In genomic region chr11:59185412-59185811, GRCh38 we compare ENCODE assay signal across 21 cellular contexts. TPM values are rescaled to one million over a fixed set of nuclear protein-coding genes. Genes with fewer than 3 reads are reported as not detected.
DNase-seq lines count a peak whose midpoint lies in the region; ATAC-seq and TF ChIP-seq lines count a peak whose summit lies in the region.
"Had no signal": no experiment of that assay in that cellular context is flagged by ENCODE, and none has a peak within 500 bp of the region (broad histone marks: within the 10 kb centered on the region; RNA-seq: fewer than 3 reads in every experiment).

No MANE protein-coding gene starts in this region.

- H3K4me1 Mint-ChIP-seq in Caco-2 (ENCODE audit: low read depth, unreplicated experiment) (peaks cover 46% of the 10 kb centered on the region), brain (peaks cover 79% of the 10 kb centered on the region), progenitor cell of endocrine pancreas (ENCODE audit: low read depth) (peaks cover 42% of the 10 kb centered on the region)

- H3K9me3 Mint-ChIP-seq in Caco-2 (ENCODE audit: unreplicated experiment) (no peaks in the 10 kb centered on the region), brain (peaks cover 0 to under 1% (median 0%) of the 10 kb centered on the region in 5 experiments), progenitor cell of endocrine pancreas (ENCODE audit: low read depth) (no peaks in the 10 kb centered on the region)

- H3K27ac ChIP-seq in lower lobe of right lung = peak overlapping the region; percentile 63
- H3K27ac ChIP-seq: BLaER1 treated with 17β-estradiol and CSF1 and Interleukin-3, amounts not matched to agents 10 nM and 100 nM had no signal

- no peaks in the 10 kb centered on the region for H3K9me3 ChIP-seq in Caco-2
- H3K9me3 ChIP-seq in lower lobe of right lung = no peaks in the 10 kb centered on the region
- H3K9me3 ChIP-seq: heart left ventricle had no signal

- H3K4me1 ChIP-seq in Caco-2 (peaks cover 75% of the 10 kb centered on the region), lower lobe of right lung (peaks cover 79% of the 10 kb centered on the region)

- peaks cover 93% of the 10 kb centered on the region for H3K36me3 Mint-ChIP-seq in Caco-2 (ENCODE audit: insufficient read depth, unreplicated experiment)
- H3K36me3 Mint-ChIP-seq in brain = peaks cover 86% of the 10 kb centered on the region
- H3K36me3 Mint-ChIP-seq in progenitor cell of endocrine pancreas (ENCODE audit: insufficient read depth) = peaks cover 51% of the 10 kb centered on the region

- ATAC-seq in lower lobe of right lung (peak in 1 of 2 donors; percentile 22), HG03196 (IDR thresholded peaks at IDR 0.05; ENCODE audit: unreplicated experiment) (no peak)
- ATAC-seq: activated CD4-positive, CD25-positive, alpha-beta regulatory T cell treated with anti-CD3 and anti-CD28 coated beads, Interleukin-2, amount 50 U/mL, for 24 hours had no signal

- CTCF ChIA-PET in Caco-2 (lab: Charles Lee) = interaction anchor here (0.8 to 5.9 kb wide), 12 partner anchors 13 to 127 kb away, joined by 3 to 304 read pairs (median 8); partner anchors contain the start of genes DTX4 and FAM111A

- intact Hi-C loops in Caco-2 (cut with micrococcal nuclease; ENCODE audit: unreplicated experiment) = no loop called here
- intact Hi-C loops in lower lobe of right lung (cut with DNase I) = no loop called here

- H3K4me3 ChIP-seq in Caco-2 (ENCODE audit: low read depth, low read length) (peak overlapping the region; percentile 13), lower lobe of right lung (no peak overlapping the region)
- H3K4me3 ChIP-seq: BLaER1 treated with 17β-estradiol and CSF1 and Interleukin-3, amounts not matched to agents 10 nM and 100 nM; heart left ventricle had no signal

- H3K36me3 ChIP-seq in Caco-2 (ENCODE audit: control insufficient read depth, insufficient read depth, low read length) = peaks cover 25% of the 10 kb centered on the region
- peaks cover 20% of the 10 kb centered on the region for H3K36me3 ChIP-seq in lower lobe of right lung

- H3K27ac Mint-ChIP-seq in Caco-2 (ENCODE audit: unreplicated experiment) (peak overlapping the region; percentile 93), brain (peak overlapping the region; percentile 86 to 95 (median 92)), progenitor cell of endocrine pancreas (peak overlapping the region; percentile 97)

- no peaks in the 10 kb centered on the region for H3K27me3 Mint-ChIP-seq in Caco-2 (ENCODE audit: insufficient read depth, unreplicated experiment)
- no peaks in the 10 kb centered on the region for H3K27me3 Mint-ChIP-seq in brain
- H3K27me3 Mint-ChIP-seq in progenitor cell of endocrine pancreas = no peaks in the 10 kb centered on the region

- POLR2A ChIA-PET in Caco-2 (lab: Charles Lee) = interaction anchor here (0.5 to 2.7 kb wide), 4 partner anchors 10 to 368 kb away, joined by 5 to 69 read pairs (median 31); partner anchors contain the start of genes DTX4 and FAM111B

- DNase-seq in Caco-2 (no peak), lower lobe of right lung (no peak), progenitor cell of endocrine pancreas (ENCODE audit: low spot score, unreplicated experiment) (no peak), GM19238 (ENCODE audit: insufficient read length, low spot score) (no peak), H4 (ENCODE audit: low spot score) (no peak), NCI-H2029 treated with DMSO at 0.1 percent for 48 hours (lab: John Stamatoyannopoulos, UW) (no peak)
- DNase-seq: activated CD8-positive, alpha-beta memory T cell treated with anti-CD3 and anti-CD28 coated beads for 24 hours; effector CD8-positive, alpha-beta T cell; GDM1; heart left ventricle; mesenchymal stem cell; NCI-H1417 treated with DMSO at 0.1 percent for 48 hours; NCI-H2171 treated with DMSO at 0.1 percent for 48 hours; NCI-H748 treated with DMSO at 0.1 percent for 48 hours; OCI-M1; stimulated activated CD4-positive, alpha-beta T cell treated with anti-CD3 and anti-CD28 coated beads, Interleukin-2, amount 100 ng/mL, for 48 hours had no signal

- H3K4me3 Mint-ChIP-seq in Caco-2 (ENCODE audit: unreplicated experiment) = peak overlapping the region; percentile 76
- H3K4me3 Mint-ChIP-seq in brain = peak overlapping the region; percentile 43 to 75 (median 63)
- peak overlapping the region; percentile 71 for H3K4me3 Mint-ChIP-seq in progenitor cell of endocrine pancreas (ENCODE audit: low read depth)

- H3K27me3 ChIP-seq in Caco-2 (replicated peaks; ENCODE audit: control insufficient read depth, insufficient read depth, low read length) (no peaks in the 10 kb centered on the region), lower lobe of right lung (ENCODE audit: low read depth) (no peaks in the 10 kb centered on the region)
- H3K27me3 ChIP-seq: BLaER1 treated with 17β-estradiol and CSF1 and Interleukin-3, amounts not matched to agents 10 nM and 100 nM; heart left ventricle had no signal

- TF ChIP-seq CTCF in Caco-2 (IDR thresholded peaks at IDR 0.05; ENCODE audit: insufficient read depth in 1 of 2, low read depth in 1 of 2, low read length in 1 of 2, severe bottlenecking in 1 of 2, unreplicated experiment in 1 of 2) (no peak), brain (conservative IDR thresholded peaks at IDR 0.05) (no peak), lower lobe of right lung (IDR thresholded peaks at IDR 0.05) (no peak), progenitor cell of endocrine pancreas (IDR thresholded peaks at IDR 0.05; ENCODE audit: unreplicated experiment) (no peak)

- no TSS peak for BruUV-seq in Caco-2 (replicated peaks; lab: Mats Ljungman, UMichigan)

RNA-seq across cellular contexts. Expression of gene DTX4, which starts 13.5 kb away (rescaled TPM):
- total RNA-seq in Caco-2 (2022) (85.6 and 96.7 TPM in 2 replicates), lower lobe of right lung (51.7 TPM), progenitor cell of endocrine pancreas (54.5 and 61.6 TPM in 2 replicates)
- 5.2 TPM for polyA plus RNA-seq in brain (ENCODE audit: insufficient read depth, low read depth, low replicate concordance)
- 0.58 and 1.6 TPM in 2 replicates for total RNA-seq in H4 (2014; rRNA removed; shearing (Covaris generic))

RNA-seq across cellular contexts. Expression of gene MPEG1, which starts 27.3 kb away (rescaled TPM):
- total RNA-seq in Caco-2 (2022) = not detected in 2 replicates
- 2.3 TPM for polyA plus RNA-seq in brain (ENCODE audit: insufficient read depth, low read depth, low replicate concordance)
- 48.9 TPM for total RNA-seq in lower lobe of right lung
- not detected in 2 replicates for total RNA-seq in progenitor cell of endocrine pancreas
- not detected in 2 replicates for total RNA-seq in H4 (2014; rRNA removed; shearing (Covaris generic))
- total RNA-seq: bronchial epithelial cell had no signal

RNA-seq across cellular contexts. Expression of gene FAM111A, which starts 42.8 kb away (rescaled TPM):
- total RNA-seq in Caco-2 (2022) (76.1 and 78.8 TPM in 2 replicates), lower lobe of right lung (68.4 TPM), progenitor cell of endocrine pancreas (53.2 and 56.9 TPM in 2 replicates)
- 5.5 TPM for polyA plus RNA-seq in brain (ENCODE audit: insufficient read depth, low read depth, low replicate concordance)
- 84.4 and 95.2 TPM in 2 replicates for total RNA-seq in H4 (2014; rRNA removed; shearing (Covaris generic))

Comparison
In these comparisons a context has a peak if more than half of its experiments do, and no peak if none do; other contexts are left out.
1. RNA of gene DTX4, which starts 13.5 kb away (total RNA-seq): 85.6 to 96.7 TPM in Caco-2, 54.5 to 61.6 TPM in progenitor cell of endocrine pancreas and 51.7 TPM in lower lobe of right lung (single experiment); 0.58 to 1.6 TPM in H4; every median in the first group is over 10 times any median in the second.
2. RNA of gene MPEG1, which starts 27.3 kb away (total RNA-seq): 48.9 TPM in lower lobe of right lung (single experiment); not detected in Caco-2, not detected in progenitor cell of endocrine pancreas and not detected in H4; every median in the first group is over 10 times any median in the second.
3. Peak in every context shown above with its lines, with median percentiles within 50 percentile points of each other: H3K27ac Mint-ChIP-seq and H3K4me3 Mint-ChIP-seq.